22 cellular contexts compared by ENCODE assay signal in genomic region chr19:55651236-55651635, GRCh38. TPM values are rescaled to one million over a fixed set of nuclear protein-coding genes. Genes with fewer than 3 reads are reported as not detected.
DNase-seq lines count a peak whose midpoint lies in the region; ATAC-seq and TF ChIP-seq lines count a peak whose summit lies in the region.
"Had no signal": no experiment of that assay in that cellular context is flagged by ENCODE, and none has a peak within 500 bp of the region (broad histone marks: within the 10 kb centered on the region; RNA-seq: fewer than 3 reads in every experiment).

No MANE protein-coding gene starts in this region.

- peak overlapping the region; percentile 22 for H3K4me3 Mint-ChIP-seq in CD8-positive, alpha-beta T cell
- H3K4me3 Mint-ChIP-seq in GM23338 (peak overlapping the region; percentile 18; the same call in 1 of the 3 replicates), chondrocyte (ENCODE audit: unreplicated experiment) (no peak overlapping the region)
- H3K4me3 Mint-ChIP-seq: T-helper 1 cell treated with Interleukin-12 subunit alpha and Interleukin-12 subunit beta and Interleukin-4 antibody, amounts not matched to agents 30 μg/mL and 1 μg/mL, for 36 hours had no signal

- no peak overlapping the region for H3K27ac Mint-ChIP-seq in CD8-positive, alpha-beta T cell
- H3K27ac Mint-ChIP-seq in GM23338 (no peak overlapping the region), chondrocyte (ENCODE audit: unreplicated experiment) (no peak overlapping the region)
- H3K27ac Mint-ChIP-seq: immature natural killer cell; T-helper 1 cell treated with Interleukin-12 subunit alpha and Interleukin-12 subunit beta and Interleukin-4 antibody, amounts not matched to agents 30 μg/mL and 1 μg/mL, for 36 hours had no signal

- no peak overlapping the region for H3K27ac ChIP-seq in CD8-positive, alpha-beta T cell (ENCODE audit: low read depth, low read length)
- H3K27ac ChIP-seq in GM23338 (ENCODE audit: low read depth): no peak overlapping the region
- H3K27ac ChIP-seq in osteoblast (ENCODE audit: low read depth, low read length): no peak overlapping the region
- H3K27ac ChIP-seq: upper lobe of left lung had no signal

- peaks cover 10% of the 10 kb centered on the region for H3K36me3 Mint-ChIP-seq in CD8-positive, alpha-beta T cell
- H3K36me3 Mint-ChIP-seq in GM23338 (ENCODE audit: low read depth) (peaks cover 26% of the 10 kb centered on the region), chondrocyte (ENCODE audit: low read depth) (peaks cover 3% of the 10 kb centered on the region)
- H3K36me3 Mint-ChIP-seq: immature natural killer cell had no signal

- CTCF ChIA-PET in CD8-positive, alpha-beta T cell (lab: Charles Lee): no interaction called here

- intact Hi-C loops in CD8-positive, alpha-beta T cell (cut with DNase I, micrococcal nuclease): loop anchor here (5.0 to 10.0 kb wide), 5 partner anchors 394 to 1449 kb away; partner anchors contain the start of genes ZSCAN5A (in 2 of the 2), PPP1R12C (in 1 of the 2), PPP6R1 (in 1 of the 2) and RPS9 (in 1 of the 2)

- ATAC-seq in CD8-positive, alpha-beta T cell: no peak
- no peak for ATAC-seq in GM23338
- no peak for ATAC-seq in HG02642 (IDR thresholded peaks at IDR 0.05; ENCODE audit: poor library complexity, unreplicated experiment)
- ATAC-seq: activated naive CD4-positive, alpha-beta T cell treated with anti-CD3 and anti-CD28 coated beads, Interleukin-2, amount 50 U/mL, for 72 hours had no signal

- H2AFZ ChIP-seq in GM23338: no peak overlapping the region
- H2AFZ ChIP-seq in osteoblast (ENCODE audit: low read length): no peak overlapping the region

- peaks cover 30% of the 10 kb centered on the region for H3K4me1 Mint-ChIP-seq in CD8-positive, alpha-beta T cell (ENCODE audit: low read depth)
- H3K4me1 Mint-ChIP-seq in GM23338 (peaks cover 30% of the 10 kb centered on the region), chondrocyte (ENCODE audit: low read depth) (peaks cover 42% of the 10 kb centered on the region)

- H3F3A ChIP-seq in GM23338 (replicated peaks; ENCODE audit: low read depth): peaks cover 19% of the 10 kb centered on the region

- no peaks in the 10 kb centered on the region for H3K9me3 Mint-ChIP-seq in CD8-positive, alpha-beta T cell
- no peaks in the 10 kb centered on the region; the same call in 2 of the 3 replicates for H3K9me3 Mint-ChIP-seq in GM23338
- no peaks in the 10 kb centered on the region for H3K9me3 Mint-ChIP-seq in chondrocyte (ENCODE audit: low read depth)
- H3K9me3 Mint-ChIP-seq: activated naive CD4-positive, alpha-beta T cell treated with anti-CD3 and anti-CD28 coated beads, Interleukin-2, amount 50 U/mL, for 72 hours; immature natural killer cell; T-helper 1 cell treated with Interleukin-12 subunit alpha and Interleukin-12 subunit beta and Interleukin-4 antibody, amounts not matched to agents 30 μg/mL and 1 μg/mL, for 36 hours had no signal

- DNase-seq in CD8-positive, alpha-beta T cell: no peak
- DNase-seq in GM23338 (ENCODE audit: low spot score) (no peak), chondrocyte (ENCODE audit: low spot score) (peak; percentile 83), osteoblast (ENCODE audit: insufficient read length, low spot score, missing footprints) (peak; percentile 6), T-helper 1 cell (no peak)
- no peak for DNase-seq in effector CD8-positive, alpha-beta T cell (lab: John Stamatoyannopoulos, UW)
- DNase-seq: activated CD8-positive, alpha-beta memory T cell treated with anti-CD3 and anti-CD28 coated beads for 24 hours; activated T-cell treated with anti-CD3 and anti-CD28 coated beads, Interleukin-2, amount 50 U/mL, for 48 hours; C1 segment of cervical spinal cord; dorsolateral prefrontal cortex; hypothalamus; immature natural killer cell; NCI-H1417; NCI-H2081; NCI-H345; NCI-H774; nucleus accumbens; substantia nigra; upper lobe of left lung had no signal

- H3K27me3 Mint-ChIP-seq in CD8-positive, alpha-beta T cell (ENCODE audit: low read depth): no peaks in the 10 kb centered on the region
- H3K27me3 Mint-ChIP-seq in GM23338 (ENCODE audit: insufficient read depth, low read depth, poor library complexity): peaks cover 43% of the 10 kb centered on the region
- no peaks in the 10 kb centered on the region for H3K27me3 Mint-ChIP-seq in chondrocyte (ENCODE audit: low read depth)

- H3K9me3 ChIP-seq in CD8-positive, alpha-beta T cell (ENCODE audit: low read length): no peaks in the 10 kb centered on the region
- no peaks in the 10 kb centered on the region for H3K9me3 ChIP-seq in osteoblast (ENCODE audit: low read depth, low read length)
- H3K9me3 ChIP-seq: upper lobe of left lung had no signal

- H3K79me2 ChIP-seq in GM23338 (replicated peaks; ENCODE audit: insufficient read depth): peaks cover 17% of the 10 kb centered on the region
- H3K79me2 ChIP-seq in osteoblast (ENCODE audit: insufficient read depth, low read length): peaks cover 20% of the 10 kb centered on the region

- no peaks in the 10 kb centered on the region for H3K27me3 ChIP-seq in CD8-positive, alpha-beta T cell (ENCODE audit: insufficient read depth, low read length)
- H3K27me3 ChIP-seq in GM23338 (ENCODE audit: insufficient read depth): no peaks in the 10 kb centered on the region
- H3K27me3 ChIP-seq in osteoblast (ENCODE audit: insufficient read depth, low read length): no peaks in the 10 kb centered on the region
- H3K27me3 ChIP-seq: dorsolateral prefrontal cortex, upper lobe of left lung had no signal

- POLR2A ChIA-PET in CD8-positive, alpha-beta T cell (lab: Charles Lee): no interaction called here

- H4K20me1 ChIP-seq in GM23338 (replicated peaks; ENCODE audit: insufficient read depth): peaks cover 5% of the 10 kb centered on the region
- H4K20me1 ChIP-seq in osteoblast (ENCODE audit: insufficient read depth, low read length): peaks cover 11% of the 10 kb centered on the region

- no peaks in the 10 kb centered on the region for H3K36me3 ChIP-seq in CD8-positive, alpha-beta T cell (ENCODE audit: insufficient read depth, low read length)
- H3K36me3 ChIP-seq in GM23338 (ENCODE audit: insufficient read depth) (no peaks in the 10 kb centered on the region), osteoblast (ENCODE audit: insufficient read depth, low read length) (no peaks in the 10 kb centered on the region)

- H3K9me2 ChIP-seq in GM23338 (ENCODE audit: insufficient read depth): no peaks in the 10 kb centered on the region

- no peak overlapping the region; the same call in 1 of the 2 replicates for H3K4me2 ChIP-seq in GM23338
- no peak overlapping the region for H3K4me2 ChIP-seq in osteoblast (ENCODE audit: insufficient read depth, low read length)

- TF ChIP-seq CTCF in CD8-positive, alpha-beta T cell (IDR thresholded peaks at IDR 0.05): no peak
- no peak for TF ChIP-seq CTCF in GM23338 (conservative IDR thresholded peaks at IDR 0.05; ENCODE audit: low read depth in 2 of 2)
- no peak for TF ChIP-seq CTCF in chondrocyte (IDR thresholded peaks at IDR 0.05)
- TF ChIP-seq CTCF in osteoblast (IDR thresholded peaks at IDR 0.05; ENCODE audit: extremely low read depth, low read depth, low read length): no peak

- peaks cover 28% of the 10 kb centered on the region for H3K4me1 ChIP-seq in CD8-positive, alpha-beta T cell (ENCODE audit: insufficient read depth, low read length)
- H3K4me1 ChIP-seq in GM23338 (ENCODE audit: insufficient read depth) (peaks cover 4% of the 10 kb centered on the region; the same call in 1 of the 2 replicates), osteoblast (ENCODE audit: insufficient read depth, low read length) (peaks cover 19% of the 10 kb centered on the region)

- H3K4me3 ChIP-seq in CD8-positive, alpha-beta T cell (ENCODE audit: low read depth, low read length): no peak overlapping the region
- H3K4me3 ChIP-seq in GM23338 (peak overlapping the region; percentile 100; the same call in 1 of the 2 replicates), osteoblast (ENCODE audit: insufficient read depth, low read length) (no peak overlapping the region)
- H3K4me3 ChIP-seq: dorsolateral prefrontal cortex, upper lobe of left lung had no signal

TF ChIP-seq in GM23338, 12 proteins besides CTCF, POLR2A, EP300 and RAD21 (continues in another document):
- no peak for TF ChIP-seq ZNF114 (CRISPR knock-in tag; IDR thresholded peaks at IDR 0.05)
- no peak for TF ChIP-seq EZH2phosphoT487 (IDR thresholded peaks at IDR 0.05; ENCODE audit: unreplicated experiment)
- no peak for TF ChIP-seq STAT1 (IDR thresholded peaks at IDR 0.05; ENCODE audit: unreplicated experiment)
- TF ChIP-seq ETS1 (IDR thresholded peaks at IDR 0.05): no peak

RNA-seq across cellular contexts. Expression of gene CCDC106, which starts 3.2 kb away (rescaled TPM):
- total RNA-seq in CD8-positive, alpha-beta T cell: 1 to 10 TPM; 1.3 to 2.6 TPM
- total RNA-seq in GM23338 (2014; rRNA removed; shearing (Covaris generic)): 8.2 and 12.0 TPM in 2 replicates
- polyA plus RNA-seq in GM23338 (2016; fragmentation: Nextera tagmentation; extraction: Ambion mirVana): 17.6 and 19.9 TPM in 2 replicates
- 20.9 to 26.5 TPM (median 23.5 TPM) in 3 replicates for total RNA-seq in chondrocyte
- 10.5 and 13.3 TPM in 2 replicates for total RNA-seq in osteoblast

RNA-seq across cellular contexts. Expression of gene U2AF2, which starts 3.6 kb away (rescaled TPM):
- total RNA-seq in CD8-positive, alpha-beta T cell: 100 to 1,000 TPM; 197 to 201 TPM
- total RNA-seq in GM23338 (2014; rRNA removed; shearing (Covaris generic)): 233 and 234 TPM in 2 replicates
- polyA plus RNA-seq in GM23338 (2016; fragmentation: Nextera tagmentation; extraction: Ambion mirVana): 73.1 and 75.2 TPM in 2 replicates
- total RNA-seq in chondrocyte (119 to 137 TPM (median 129 TPM) in 3 replicates), osteoblast (64.5 and 70.2 TPM in 2 replicates)

RNA-seq across cellular contexts. Expression of gene ZNF581, which starts 7.8 kb away (rescaled TPM):
- total RNA-seq in CD8-positive, alpha-beta T cell: 10 to 100 TPM; 25.6 to 25.7 TPM
- 67.2 and 87.6 TPM in 2 replicates for total RNA-seq in GM23338 (2014; rRNA removed; shearing (Covaris generic))
- polyA plus RNA-seq in GM23338 (2016; fragmentation: Nextera tagmentation; extraction: Ambion mirVana): 48.5 and 50.7 TPM in 2 replicates
- total RNA-seq in chondrocyte: 20.8 to 24.7 TPM (median 24.2 TPM) in 3 replicates
- total RNA-seq in osteoblast: 25.7 and 28.6 TPM in 2 replicates

RNA-seq across cellular contexts. Expression of gene ZNF580, which starts 10.4 kb away (rescaled TPM):
- 10 to 100 TPM; 30.1 to 32.0 TPM for total RNA-seq in CD8-positive, alpha-beta T cell
- 10.9 and 18.7 TPM in 2 replicates for total RNA-seq in GM23338 (2014; rRNA removed; shearing (Covaris generic))
- polyA plus RNA-seq in GM23338 (2016; fragmentation: Nextera tagmentation; extraction: Ambion mirVana): 23.6 and 23.9 TPM in 2 replicates
- total RNA-seq in chondrocyte (42.3 to 59.8 TPM (median 45.0 TPM) in 3 replicates), osteoblast (6.5 and 8.3 TPM in 2 replicates)

RNA-seq across cellular contexts. Expression of gene EPN1, which starts 23.8 kb away (rescaled TPM):
- total RNA-seq in CD8-positive, alpha-beta T cell: 10 to 100 TPM; 41.1 to 45.2 TPM
- 208 and 223 TPM in 2 replicates for total RNA-seq in GM23338 (2014; rRNA removed; shearing (Covaris generic))
- polyA plus RNA-seq in GM23338 (2016; fragmentation: Nextera tagmentation; extraction: Ambion mirVana): 47.1 and 48.9 TPM in 2 replicates
- total RNA-seq in chondrocyte (105 to 127 TPM (median 124 TPM) in 3 replicates), osteoblast (25.0 and 31.5 TPM in 2 replicates)

Comparison
In these comparisons a context has a peak if more than half of its experiments do, and no peak if none do; other contexts are left out.
1. DNase-seq: peak in chondrocyte (single experiment) and osteoblast (single experiment); none in CD8-positive, alpha-beta T cell (0 of 7), GM23338 (single experiment), effector CD8-positive, alpha-beta T cell (single experiment) and T-helper 1 cell (0 of 5).